ENCODE assay signal across 15 cellular contexts in the genomic region with DNA sequence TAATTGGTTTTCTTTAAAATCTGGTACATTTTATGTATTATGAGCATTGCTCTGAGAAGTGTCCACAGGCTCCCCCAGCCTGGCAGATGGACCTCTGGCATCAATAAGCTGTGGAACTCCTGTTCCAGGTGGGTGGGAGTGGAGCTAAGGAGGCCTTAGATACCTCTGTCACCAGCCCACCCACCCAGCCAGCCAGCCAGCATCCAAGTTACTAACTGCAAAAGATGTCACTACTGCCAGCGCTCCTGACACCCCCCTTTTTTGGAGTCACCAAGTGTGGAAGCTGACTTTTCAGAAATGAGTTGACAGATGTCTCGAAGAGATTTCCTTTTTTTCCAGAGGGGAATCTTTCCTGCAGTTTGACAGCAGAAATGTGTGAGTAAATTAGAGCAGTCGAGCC.
A peak's percentile ranks its signal among the peaks of the same experiment; 100 is the strongest.
DNase-seq lines count a peak whose midpoint lies in the region; ATAC-seq, FAIRE-seq and TF ChIP-seq lines count a peak whose summit lies in the region.
"Had no signal": no experiment of that assay in that cellular context is flagged by ENCODE, and none has a peak within 500 bp of the region (broad histone marks: within the 10 kb centered on the region; RNA-seq: fewer than 3 reads in every experiment).

No MANE protein-coding gene starts in this region.

- H3K27me3 Mint-ChIP-seq in astrocyte (ENCODE audit: low read depth, unreplicated experiment), result no peaks in the 10 kb centered on the region
- H3K27me3 Mint-ChIP-seq in CD8-positive, alpha-beta T cell (ENCODE audit: low read depth), result no peaks in the 10 kb centered on the region
- H3K27me3 Mint-ChIP-seq: CD4-positive, alpha-beta memory T cell had no signal

- no peak overlapping the region for H3K4me3 ChIP-seq in astrocyte (ENCODE audit: insufficient read depth, low read depth, low read length)
- H3K4me3 ChIP-seq in skeletal muscle tissue (ENCODE audit: low read length in 3 of 3), result peak overlapping the region in 2 of 3 donors; percentile 23 to 39
- H3K4me3 ChIP-seq in CD8-positive, alpha-beta T cell (ENCODE audit: low read depth, low read length), result no peak overlapping the region
- H3K4me3 ChIP-seq: A549, BLaER1 had no signal

- no peak overlapping the region for H3K27ac ChIP-seq in astrocyte (ENCODE audit: low read depth, low read length)
- peak overlapping the region; percentile 4 for H3K27ac ChIP-seq in layer of hippocampus (ENCODE audit: low read depth, low read length)
- H3K27ac ChIP-seq in skeletal muscle tissue (ENCODE audit: low read depth, low read length), result no peak overlapping the region
- H3K27ac ChIP-seq in CD8-positive, alpha-beta T cell (ENCODE audit: low read depth, low read length), result no peak overlapping the region
- H3K27ac ChIP-seq: BLaER1 had no signal

- H3K36me3 Mint-ChIP-seq in astrocyte (ENCODE audit: low read depth, unreplicated experiment), result peaks cover 48% of the 10 kb centered on the region
- peaks cover 82% of the 10 kb centered on the region for H3K36me3 Mint-ChIP-seq in CD8-positive, alpha-beta T cell

- H4K20me1 ChIP-seq in astrocyte (ENCODE audit: insufficient read depth, low read length), result no peaks in the 10 kb centered on the region
- H4K20me1 ChIP-seq: BLaER1 had no signal

- no peak overlapping the region for H3K27ac Mint-ChIP-seq in astrocyte (ENCODE audit: unreplicated experiment)
- H3K27ac Mint-ChIP-seq in CD8-positive, alpha-beta T cell, result no peak overlapping the region
- H3K27ac Mint-ChIP-seq: CD4-positive, alpha-beta memory T cell had no signal

- intact Hi-C loops in CD8-positive, alpha-beta T cell (cut with DNase I, micrococcal nuclease), result loop anchor here in 1 of 2 experiments (10.0 kb wide), 1 partner anchor 107 kb away; the partner anchor contains the start of gene GALNT10

- FAIRE-seq in astrocyte (lab: Jason Lieb, UNC) (no peak), GM12891 (lab: Jason Lieb, UNC) (no peak)
- FAIRE-seq: A549, H54 had no signal

- POLR2A ChIA-PET in CD8-positive, alpha-beta T cell (lab: Charles Lee), result no interaction called here

- no peaks in the 10 kb centered on the region for H3K27me3 ChIP-seq in astrocyte (ENCODE audit: insufficient read depth, low read length)
- H3K27me3 ChIP-seq in layer of hippocampus (ENCODE audit: control insufficient read depth, insufficient read depth, low read length), result no peaks in the 10 kb centered on the region
- no peaks in the 10 kb centered on the region for H3K27me3 ChIP-seq in skeletal muscle tissue (ENCODE audit: control insufficient read depth in 3 of 3, insufficient read depth in 3 of 3, low read length in 3 of 3)
- no peaks in the 10 kb centered on the region for H3K27me3 ChIP-seq in CD8-positive, alpha-beta T cell (ENCODE audit: insufficient read depth, low read length)
- H3K27me3 ChIP-seq: BLaER1 had no signal

- no peaks in the 10 kb centered on the region for H3K79me2 ChIP-seq in astrocyte (ENCODE audit: insufficient read depth, low read length)

- peaks cover 2% of the 10 kb centered on the region for H3K9me3 Mint-ChIP-seq in astrocyte (ENCODE audit: unreplicated experiment)
- H3K9me3 Mint-ChIP-seq in CD8-positive, alpha-beta T cell, result peaks cover 16% of the 10 kb centered on the region

- no peak for TF ChIP-seq POLR2A in GM12891 (IDR thresholded peaks at IDR 0.05; ENCODE audit: low read depth, low read length)

- no peak for TF ChIP-seq CTCF in astrocyte (IDR thresholded peaks at IDR 0.05; ENCODE audit: insufficient read depth, low read depth, low read length)
- no peak for TF ChIP-seq CTCF in CD8-positive, alpha-beta T cell (IDR thresholded peaks at IDR 0.05)

- no peak for ATAC-seq in CD8-positive, alpha-beta T cell
- ATAC-seq: A549 had no signal

- no peak overlapping the region for H3K4me3 Mint-ChIP-seq in astrocyte (ENCODE audit: unreplicated experiment)
- H3K4me3 Mint-ChIP-seq in CD8-positive, alpha-beta T cell, result no peak overlapping the region
- H3K4me3 Mint-ChIP-seq: CD4-positive, alpha-beta memory T cell had no signal

- no peaks in the 10 kb centered on the region for H3K4me1 Mint-ChIP-seq in astrocyte (ENCODE audit: low read depth, unreplicated experiment)
- H3K4me1 Mint-ChIP-seq in CD8-positive, alpha-beta T cell (ENCODE audit: low read depth), result no peaks in the 10 kb centered on the region

- H3K9ac ChIP-seq in astrocyte (ENCODE audit: low read length) (no peak overlapping the region), skeletal muscle tissue (ENCODE audit: low read depth in 1 of 3, low read length in 3 of 3) (peak overlapping the region in 1 of 3 donors; percentile 34)
- H3K9ac ChIP-seq: BLaER1 had no signal

- in situ Hi-C loops in G401 (cut with HindIII; ENCODE audit: low sequenced_read_pairs), result no loop called here

- CTCF ChIA-PET in CD8-positive, alpha-beta T cell (lab: Charles Lee), result interaction anchor here (1.3 kb wide), 1 partner anchor 122 kb away, joined by 4 read pairs; no protein-coding TSS in a partner anchor

- no peak overlapping the region for H2AFZ ChIP-seq in astrocyte (ENCODE audit: low read depth, low read length)

- H3K4me1 ChIP-seq in astrocyte (ENCODE audit: insufficient read depth, low read length) (peaks cover 5% of the 10 kb centered on the region), skeletal muscle tissue (ENCODE audit: control insufficient read depth in 3 of 3, insufficient read depth in 3 of 3, low read length in 3 of 3) (peaks cover 3 to 9% (median 5%) of the 10 kb centered on the region in 3 donors)
- no peaks in the 10 kb centered on the region for H3K4me1 ChIP-seq in CD8-positive, alpha-beta T cell (ENCODE audit: insufficient read depth, low read length)
- H3K4me1 ChIP-seq: BLaER1 had no signal

- DNase-seq in G401 (ENCODE audit: low spot score) (peak; percentile 59), astrocyte (ENCODE audit: low read depth) (no peak), AG08396 (ENCODE audit: low spot score) (no peak), GM12891 (ENCODE audit: insufficient read length, low spot score) (no peak)
- DNase-seq in CD8-positive, alpha-beta T cell, result no peak
- DNase-seq: Calu3; CD4-positive, alpha-beta memory T cell; KG1; MV-4-11; SHP77 treated with DMSO at 0.1 percent for 48 hours had no signal

- H3K4me2 ChIP-seq in astrocyte (ENCODE audit: low read length), result peak overlapping the region; percentile 25
- H3K4me2 ChIP-seq: A549, BLaER1 had no signal

- H3K36me3 ChIP-seq in astrocyte (ENCODE audit: insufficient read depth, low read length), result peaks cover 43% of the 10 kb centered on the region
- peaks cover 4 to 9% (median 6%) of the 10 kb centered on the region in 3 donors for H3K36me3 ChIP-seq in skeletal muscle tissue (ENCODE audit: control insufficient read depth in 3 of 3, insufficient read depth in 3 of 3, low read length in 3 of 3)
- no peaks in the 10 kb centered on the region for H3K36me3 ChIP-seq in CD8-positive, alpha-beta T cell (ENCODE audit: insufficient read depth, low read length)

- no peaks in the 10 kb centered on the region for H3K9me3 ChIP-seq in astrocyte (ENCODE audit: insufficient read depth, low read depth, low read length)
- no peaks in the 10 kb centered on the region for H3K9me3 ChIP-seq in skeletal muscle tissue (ENCODE audit: control insufficient read depth in 3 of 3, low read length in 3 of 3)
- H3K9me3 ChIP-seq in CD8-positive, alpha-beta T cell (ENCODE audit: low read length), result no peaks in the 10 kb centered on the region

TF ChIP-seq in GM12891, 5 proteins besides CTCF, POLR2A, EP300 and RAD21:
- no peak for TF ChIP-seq PAX5 (IDR thresholded peaks at IDR 0.05; ENCODE audit: insufficient read depth, low read length, severe bottlenecking)
- TF ChIP-seq POU2F2 (IDR thresholded peaks at IDR 0.05; ENCODE audit: low read depth, low read length), result no peak
- no peak for TF ChIP-seq POLR2AphosphoS5 (IDR thresholded peaks at IDR 0.05; ENCODE audit: low read depth, low read length)
- TF ChIP-seq TAF1 (IDR thresholded peaks at IDR 0.05; ENCODE audit: low read depth, low read length), result no peak
- no peak for TF ChIP-seq SPI1 (IDR thresholded peaks at IDR 0.05; ENCODE audit: low read depth, low read length)

Comparison
In these comparisons a context has a peak if more than half of its experiments do, and no peak if none do; other contexts are left out.
1. H3K4me3 ChIP-seq: peak in skeletal muscle tissue (2 of 3); none in astrocyte (single experiment) and CD8-positive, alpha-beta T cell (single experiment).